8 cellular contexts compared by ENCODE assay signal in genomic region chr13:97975851-97976550, GRCh38. TPM values are rescaled to one million over a fixed set of nuclear protein-coding genes. Genes with fewer than 3 reads are reported as not detected.
DNase-seq lines count a peak whose midpoint lies in the region; ATAC-seq, FAIRE-seq and TF ChIP-seq lines count a peak whose summit lies in the region.

No MANE protein-coding gene starts in this region.

- H3K4me1 ChIP-seq in kidney (ENCODE audit: control insufficient read depth in 1 of 2, insufficient read depth in 1 of 2, low read depth in 1 of 2, low read length in 2 of 2) = peaks cover 2 to 7% of the 10 kb centered on the region in 2 donors

- H3K36me3 ChIP-seq in kidney (ENCODE audit: control insufficient read depth in 1 of 2, insufficient read depth in 2 of 2, low read length in 2 of 2) = no peaks in the 10 kb centered on the region

- H3K9ac ChIP-seq in kidney (ENCODE audit: low read length in 2 of 2) = peak overlapping the region; percentile 74 to 87

- no peak for TF ChIP-seq CTCF in kidney (IDR thresholded peaks at IDR 0.05; ENCODE audit: borderline replicate concordance, extremely low read depth, insufficient read depth)

- ATAC-seq in GM19043 (IDR thresholded peaks at IDR 0.05; ENCODE audit: low read depth, unreplicated experiment) (peak; percentile 80), HG03280 (IDR thresholded peaks at IDR 0.05; ENCODE audit: unreplicated experiment) (peak; percentile 89)

- DNase-seq in Ammon's horn (ENCODE audit: low spot score) (peak; percentile 94), NCI-H446 (lab: John Stamatoyannopoulos, UW) (peak; percentile 51 to 90), cerebellum (ENCODE audit: low spot score) (peak; percentile 95), kidney (peak; percentile 97)
- DNase-seq in activated CD4-positive, CD25-positive, alpha-beta regulatory T cell treated with anti-CD3 and anti-CD28 coated beads, Interleukin-2, amount 50 U/mL, for 72 hours = peak; percentile 93
- DNase-seq in stimulated activated CD4-positive, alpha-beta T cell treated with anti-CD3 and anti-CD28 coated beads, Interleukin-15, amount 100 ng/mL, for 1 hour (ENCODE audit: low read depth in 1 of 2, low spot score in 1 of 2) = peak; percentile 83 to 89

- no peak for FAIRE-seq in kidney (lab: Jason Lieb, UNC)

- H3K9me3 ChIP-seq in kidney (ENCODE audit: control insufficient read depth in 1 of 2, low read length in 2 of 2) = no peaks in the 10 kb centered on the region

- intact Hi-C loops in kidney (cut with DNase I) = no loop called here

- peak overlapping the region; percentile 69 to 77 for H3K4me3 ChIP-seq in kidney (ENCODE audit: low read length in 2 of 2)

- H3K27ac ChIP-seq in kidney (ENCODE audit: low read depth in 2 of 2, low read length in 2 of 2) = peak overlapping the region; percentile 86 to 91

RNA-seq across cellular contexts. Expression of gene IPO5, which starts 22.5 kb away (rescaled TPM):
- total RNA-seq in cerebellum = 157 TPM
- 92.0 TPM for total RNA-seq in kidney
- 32.2 TPM for polyA plus RNA-seq in kidney (ENCODE audit: insufficient read depth, low read depth, low replicate concordance)

Comparison
In these comparisons a context has a peak if more than half of its experiments do, and no peak if none do; other contexts are left out.
1. Peak in every context shown above with its lines: DNase-seq, ATAC-seq, H3K4me3 ChIP-seq and H3K27ac ChIP-seq.